9 cellular contexts compared by ENCODE assay signal in genomic region chr5:108093186-108093585, GRCh38.
A peak's percentile ranks its signal among the peaks of the same experiment; 100 is the strongest.
DNase-seq lines count a peak whose midpoint lies in the region; ATAC-seq, FAIRE-seq and TF ChIP-seq lines count a peak whose summit lies in the region.
"Had no signal": no experiment of that assay in that cellular context is flagged by ENCODE, and none has a peak within 500 bp of the region (broad histone marks: within the 10 kb centered on the region; RNA-seq: fewer than 3 reads in every experiment).

No MANE protein-coding gene starts in this region.

- H3K9me1 ChIP-seq in keratinocyte (ENCODE audit: control insufficient read depth, extremely low read depth, insufficient read depth, low read length) = no peaks in the 10 kb centered on the region

- no peaks in the 10 kb centered on the region for H3F3A ChIP-seq in GM23248 (ENCODE audit: insufficient read depth)

- ATAC-seq in SK-N-SH treated with all-trans-retinoic acid at 6 μM for 48 hours (peak; percentile 82), T-cell (replicated peaks in 1 of 4) (no peak)

- POLR2A ChIA-PET in T-cell (lab: Charles Lee) = no interaction called here

- H3K27me3 ChIP-seq in GM23248 (replicated peaks; ENCODE audit: insufficient read depth) = no peaks in the 10 kb centered on the region
- no peaks in the 10 kb centered on the region for H3K27me3 ChIP-seq in keratinocyte (ENCODE audit: control insufficient read depth, extremely low read depth, insufficient read depth, low read length)
- H3K27me3 ChIP-seq in ovary = no peaks in the 10 kb centered on the region

- H4K20me1 ChIP-seq in GM23248 (ENCODE audit: insufficient read depth) (no peaks in the 10 kb centered on the region), keratinocyte (ENCODE audit: control insufficient read depth, extremely low read depth, insufficient read depth, low read length) (no peaks in the 10 kb centered on the region)

- H3K4me1 ChIP-seq in GM23248 (ENCODE audit: insufficient read depth) = no peaks in the 10 kb centered on the region
- H3K4me1 ChIP-seq in keratinocyte (ENCODE audit: control insufficient read depth, extremely low read depth, insufficient read depth, low read length) = no peaks in the 10 kb centered on the region
- no peaks in the 10 kb centered on the region for H3K4me1 ChIP-seq in ovary (ENCODE audit: insufficient read depth)

- no peak overlapping the region for H3K4me3 Mint-ChIP-seq in T-cell

- peak; percentile 13 for DNase-seq in COR-L47 (lab: John Stamatoyannopoulos, UW)
- peak; percentile 50 for DNase-seq in GM23248
- no peak for DNase-seq in keratinocyte (ENCODE audit: low read depth, low spot score)
- no peak for DNase-seq in HK-2 (ENCODE audit: unreplicated experiment)
- no peak for DNase-seq in T-cell
- DNase-seq in ovary = no peak
- no peak for DNase-seq in G401 (ENCODE audit: low spot score)
- DNase-seq: RPMI8226 had no signal

- no peaks in the 10 kb centered on the region for H3K79me2 ChIP-seq in GM23248 (ENCODE audit: insufficient read depth)
- H3K79me2 ChIP-seq in keratinocyte (ENCODE audit: control insufficient read depth, insufficient read depth, low read length) = no peaks in the 10 kb centered on the region

- in situ Hi-C loops in GM23248 (cut with MboI) = no loop called here
- in situ Hi-C loops in G401 (cut with HindIII; ENCODE audit: low sequenced_read_pairs) = no loop called here

- no peak for TF ChIP-seq POLR2A in ovary (IDR thresholded peaks at IDR 0.05)

- H3K4me2 ChIP-seq in GM23248 (ENCODE audit: unreplicated experiment) = no peak overlapping the region
- H3K4me2 ChIP-seq in keratinocyte (ENCODE audit: control insufficient read depth, extremely low read depth, insufficient read depth, low read depth, low read length) = no peak overlapping the region

- intact Hi-C loops in ovary (cut with DNase I) = no loop called here

- H3K4me1 Mint-ChIP-seq in T-cell = no peaks in the 10 kb centered on the region

- dilution Hi-C loops in keratinocyte (cut with MboI; ENCODE audit: extremely low pct_ligation_motif_present, low sequenced_read_pairs) = no loop called here

- FAIRE-seq in keratinocyte (lab: Jason Lieb, UNC) = no peak

- no peak overlapping the region for H3K27ac Mint-ChIP-seq in T-cell

- H2AFZ ChIP-seq in GM23248 (no peak overlapping the region), keratinocyte (ENCODE audit: control insufficient read depth, low read length) (no peak overlapping the region)

- peaks cover 0 to 4% (median 0%) of the 10 kb centered on the region in 3 donors for H3K9me3 Mint-ChIP-seq in T-cell

- no peak for TF ChIP-seq EP300 in ovary (IDR thresholded peaks at IDR 0.05)

- H3K4me3 ChIP-seq in GM23248 = no peak overlapping the region
- no peak overlapping the region for H3K4me3 ChIP-seq in keratinocyte (ENCODE audit: control insufficient read depth in 2 of 3, extremely low read depth in 1 of 3, insufficient read depth in 2 of 3, low read depth in 1 of 3, low read length in 3 of 3)
- no peak overlapping the region for H3K4me3 ChIP-seq in ovary

- H3K27me3 Mint-ChIP-seq in T-cell = no peaks in the 10 kb centered on the region

- 16 to 26% methylated on average over 2 of the region's 2 CpGs for WGBS in GM23248 (ENCODE audit: low coverage in 1 of 2, low lambda C conversion rate in 2 of 2, missing lambda C conversion rate in 2 of 2), 2 experiments
- 54 to 63% (median 56%) methylated on average over 2 of the region's 2 CpGs for WGBS in ovary, 3 donors

- TF ChIP-seq CTCF in keratinocyte (optimal IDR thresholded peaks at IDR 0.05 in 1 of 3, IDR thresholded peaks at IDR 0.05 in 1 of 3, conservative IDR thresholded peaks at IDR 0.05 in 1 of 3; ENCODE audit: extremely low read depth in 1 of 3, insufficient read depth in 2 of 3, low read length in 3 of 3) (peak in 2 of 3 experiments; percentile 14 to 22), ovary (IDR thresholded peaks at IDR 0.05) (no peak)

- CTCF ChIA-PET in T-cell (lab: Charles Lee) = no interaction called here

- H3K9ac ChIP-seq in GM23248 = no peak overlapping the region
- H3K9ac ChIP-seq in keratinocyte (ENCODE audit: control insufficient read depth, extremely low read depth, insufficient read depth, low read length) = no peak overlapping the region

- H3K36me3 Mint-ChIP-seq in T-cell = peaks cover 21% of the 10 kb centered on the region

- H3K27ac ChIP-seq in GM23248 (no peak overlapping the region), keratinocyte (ENCODE audit: control insufficient read depth, insufficient read depth, low read length) (no peak overlapping the region), ovary (no peak overlapping the region)

- H3K9me3 ChIP-seq in GM23248 (ENCODE audit: low read depth) (no peaks in the 10 kb centered on the region), keratinocyte (ENCODE audit: control insufficient read depth, low read depth, low read length) (no peaks in the 10 kb centered on the region), ovary (no peaks in the 10 kb centered on the region)

- no peaks in the 10 kb centered on the region for H3K9me2 ChIP-seq in GM23248 (ENCODE audit: insufficient read depth)

- H3K36me3 ChIP-seq in GM23248 (ENCODE audit: low read depth) (no peaks in the 10 kb centered on the region), keratinocyte (ENCODE audit: control insufficient read depth in 2 of 2, extremely low read depth in 1 of 2, insufficient read depth in 2 of 2, low read length in 2 of 2) (no peaks in the 10 kb centered on the region), ovary (no peaks in the 10 kb centered on the region)

TF ChIP-seq in SK-N-SH treated with all-trans-retinoic acid at 6 μM for 48 hours, 23 proteins besides CTCF, POLR2A, EP300 and RAD21:
- TF ChIP-seq ARNTL (CRISPR knock-in tag; IDR thresholded peaks at IDR 0.05; ENCODE audit: borderline replicate concordance, low read depth) (no peak), POU6F1 (CRISPR knock-in tag; IDR thresholded peaks at IDR 0.05; ENCODE audit: borderline replicate concordance, low read depth) (no peak), ISL1 (CRISPR knock-in tag; IDR thresholded peaks at IDR 0.05) (no peak), RARB (CRISPR knock-in tag; IDR thresholded peaks at IDR 0.05) (no peak), CREB5 (CRISPR knock-in tag; IDR thresholded peaks at IDR 0.05; ENCODE audit: low read depth) (no peak), ZNF565 (CRISPR knock-in tag; conservative IDR thresholded peaks at IDR 0.05; ENCODE audit: low read depth) (no peak), CSDC2 (CRISPR knock-in tag; IDR thresholded peaks at IDR 0.05) (no peak), ESRRG (CRISPR knock-in tag; IDR thresholded peaks at IDR 0.05) (no peak), OSR1 (CRISPR knock-in tag; IDR thresholded peaks at IDR 0.05) (no peak), PATZ1 (CRISPR knock-in tag; IDR thresholded peaks at IDR 0.05; ENCODE audit: borderline replicate concordance) (no peak), ZFP30 (CRISPR knock-in tag; IDR thresholded peaks at IDR 0.05) (no peak)

Comparison
In these comparisons a context has a peak if more than half of its experiments do, and no peak if none do; other contexts are left out.
1. DNase-seq: peak in COR-L47 (single experiment) and GM23248 (single experiment); none in keratinocyte (single experiment), HK-2 (single experiment), T-cell (0 of 34), ovary (0 of 5) and G401 (single experiment).
2. CTCF ChIP-seq: peak in keratinocyte (2 of 3); none in ovary (0 of 3).